8 cellular contexts compared by ENCODE assay signal in the genomic region with DNA sequence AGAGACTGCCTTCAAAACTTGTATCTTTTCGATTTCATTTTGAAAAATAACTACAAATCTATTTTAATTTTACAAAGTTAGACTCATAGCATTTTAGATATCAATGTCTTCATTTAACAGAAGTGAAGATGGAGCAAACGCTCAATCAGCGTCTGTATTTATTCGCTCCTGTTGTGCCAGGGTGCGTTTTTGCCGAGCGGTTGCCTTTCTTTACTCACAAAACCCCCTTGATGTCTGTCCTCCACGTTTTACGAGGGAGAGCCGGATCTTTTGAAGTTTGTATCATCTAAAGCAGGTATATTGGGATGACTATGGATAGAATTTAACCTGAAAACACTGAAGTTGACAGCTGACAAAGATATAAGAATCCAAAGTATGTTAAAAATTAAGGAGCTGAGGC. TPM values are rescaled to one million over a fixed set of nuclear protein-coding genes. Genes with fewer than 3 reads are reported as not detected.
DNase-seq lines count a peak whose midpoint lies in the region; ATAC-seq and TF ChIP-seq lines count a peak whose summit lies in the region.

No MANE protein-coding gene starts in this region.

- peaks cover 0 to 20% (median 9%) of the 10 kb centered on the region in 4 donors for H3K4me1 ChIP-seq in esophagus muscularis mucosa
- peaks cover 3 to 6% of the 10 kb centered on the region in 2 donors for H3K4me1 ChIP-seq in gastrocnemius medialis

- peak overlapping the region; percentile 83 for H3K9ac ChIP-seq in SU-DHL-6 (ENCODE audit: low read length)

- no peaks in the 10 kb centered on the region for H3K9me2 ChIP-seq in SU-DHL-6 (replicated peaks; ENCODE audit: insufficient read depth, low read length)

- peak overlapping the region; percentile 94 for H3K27ac ChIP-seq in SU-DHL-6 (ENCODE audit: low read depth, low read length)
- H3K27ac ChIP-seq in esophagus muscularis mucosa (replicated peaks in 1 of 4): no peak overlapping the region
- no peak overlapping the region for H3K27ac ChIP-seq in gastrocnemius medialis

- peaks cover 45% of the 10 kb centered on the region for H3K79me2 ChIP-seq in SU-DHL-6 (ENCODE audit: insufficient read depth, low read length)

- TF ChIP-seq CTCF in GM12865 (IDR thresholded peaks at IDR 0.05; ENCODE audit: insufficient read depth, low read depth, low read length, missing control alignments) (no peak), SU-DHL-6 (IDR thresholded peaks at IDR 0.05; ENCODE audit: insufficient read depth, low read length, poor library complexity, severe bottlenecking) (no peak), esophagus muscularis mucosa (IDR thresholded peaks at IDR 0.05) (no peak), gastrocnemius medialis (IDR thresholded peaks at IDR 0.05 in 4 of 5, conservative IDR thresholded peaks at IDR 0.05 in 1 of 5) (no peak)

- in situ Hi-C loops in gastrocnemius medialis (cut with MboI; ENCODE audit: low sequenced_read_pairs in 4 of 4): no loop called here

- peak overlapping the region; percentile 92 for H3K4me2 ChIP-seq in SU-DHL-6 (ENCODE audit: low read depth, low read length, poor library complexity, severe bottlenecking)

- H3K27me3 ChIP-seq in SU-DHL-6 (ENCODE audit: low read length) (no peaks in the 10 kb centered on the region), esophagus muscularis mucosa (no peaks in the 10 kb centered on the region), gastrocnemius medialis (no peaks in the 10 kb centered on the region)

- 71% methylated on average over 10 of the region's 10 CpGs for WGBS in esophagus muscularis mucosa

- ATAC-seq in gastrocnemius medialis (no peak), GM21360 (IDR thresholded peaks at IDR 0.05; ENCODE audit: unreplicated experiment) (no peak), HG03139 (IDR thresholded peaks at IDR 0.05; ENCODE audit: unreplicated experiment) (no peak)

- TF ChIP-seq EP300 in esophagus muscularis mucosa (IDR thresholded peaks at IDR 0.05): no peak

- no peaks in the 10 kb centered on the region for H3K36me3 ChIP-seq in SU-DHL-6 (ENCODE audit: low read length)
- peaks cover 0 to 22% (median 9%) of the 10 kb centered on the region in 4 donors for H3K36me3 ChIP-seq in esophagus muscularis mucosa
- H3K36me3 ChIP-seq in gastrocnemius medialis: peaks cover 0 to 9% of the 10 kb centered on the region in 2 donors

- H3K4me3 ChIP-seq in GM12865 (ENCODE audit: low read depth, low read length) (peak overlapping the region; percentile 97), SU-DHL-6 (ENCODE audit: insufficient read depth, low read length, poor library complexity, severe bottlenecking) (peak overlapping the region; percentile 65), esophagus muscularis mucosa (peak overlapping the region; percentile 55 to 65 (median 58)), gastrocnemius medialis (peak overlapping the region; percentile 51 to 74 (median 53))

- intact Hi-C loops in esophagus muscularis mucosa (cut with DNase I) (no loop called here), gastrocnemius medialis (cut with DNase I; ENCODE audit: low total_unique reads) (no loop called here)

- peak; percentile 38 for DNase-seq in GM12865 (ENCODE audit: low read depth)
- DNase-seq in esophagus muscularis mucosa (ENCODE audit: extremely low spot score): no peak
- DNase-seq in gastrocnemius medialis: no peak
- no peak for DNase-seq in DMS53 treated with DMSO at 0.1 percent for 48 hours (lab: John Stamatoyannopoulos, UW; ENCODE audit: unreplicated experiment)
- DNase-seq in C1 segment of cervical spinal cord (lab: John Stamatoyannopoulos, UW): no peak

- peaks cover 28% of the 10 kb centered on the region for H3F3A ChIP-seq in SU-DHL-6 (ENCODE audit: insufficient read depth)

- peak overlapping the region; percentile 75 for H2AFZ ChIP-seq in SU-DHL-6 (ENCODE audit: low read depth, low read length, severe bottlenecking)

- H4K20me1 ChIP-seq in SU-DHL-6 (ENCODE audit: low read depth, low read length): no peaks in the 10 kb centered on the region

- no peaks in the 10 kb centered on the region for H3K9me3 ChIP-seq in SU-DHL-6 (ENCODE audit: insufficient read depth, low read length)
- H3K9me3 ChIP-seq in esophagus muscularis mucosa: no peaks in the 10 kb centered on the region
- no peaks in the 10 kb centered on the region for H3K9me3 ChIP-seq in gastrocnemius medialis

- TF ChIP-seq POLR2A in esophagus muscularis mucosa (IDR thresholded peaks at IDR 0.05; ENCODE audit: low read depth): no peak
- no peak for TF ChIP-seq POLR2A in gastrocnemius medialis (IDR thresholded peaks at IDR 0.05)

RNA-seq across cellular contexts. Expression of gene MRPL39, which starts 44.6 kb away (rescaled TPM):
- total RNA-seq in esophagus muscularis mucosa: 10 to 100 TPM; 22.0 to 31.8 (median 27.4) TPM
- 10 to 100 TPM; 27.1 to 56.6 (median 39.0) TPM for total RNA-seq in gastrocnemius medialis
